ENCODE assay signal across 9 cellular contexts in the genomic region with DNA sequence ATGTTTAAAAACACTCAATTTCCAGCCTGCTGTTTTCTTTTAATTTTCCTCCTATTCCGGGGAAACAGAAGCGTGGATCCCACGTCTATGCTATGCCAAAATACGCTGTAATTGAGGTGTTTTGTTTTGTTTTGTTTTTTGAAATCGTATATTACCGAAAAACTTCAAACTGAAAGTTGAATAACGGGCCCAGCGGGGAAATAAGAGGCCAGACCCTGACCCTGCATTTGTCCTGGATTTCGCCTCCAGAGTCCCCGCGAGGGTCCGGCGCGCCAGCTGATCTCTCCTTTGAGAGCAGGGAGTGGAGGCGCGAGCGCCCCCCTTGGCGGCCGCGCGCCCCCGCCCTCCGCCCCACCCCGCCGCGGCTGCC. TPM values are rescaled to one million over a fixed set of nuclear protein-coding genes. Genes with fewer than 3 reads are reported as not detected.
DNase-seq lines count a peak whose midpoint lies in the region; ATAC-seq and TF ChIP-seq lines count a peak whose summit lies in the region.
"Had no signal": no experiment of that assay in that cellular context is flagged by ENCODE, and none has a peak within 500 bp of the region (broad histone marks: within the 10 kb centered on the region; RNA-seq: fewer than 3 reads in every experiment).

No MANE protein-coding gene starts in this region.

- H3K36me3 ChIP-seq in cardiac muscle cell (peaks cover 10% of the 10 kb centered on the region), mucosa of rectum (ENCODE audit: control insufficient read depth in 2 of 2, insufficient read depth in 2 of 2, low read length in 2 of 2) (peaks cover 0 to 8% of the 10 kb centered on the region in 2 donors), upper lobe of right lung (no peaks in the 10 kb centered on the region)

- H3K4me1 Mint-ChIP-seq in stimulated activated naive CD8-positive, alpha-beta T cell treated with anti-CD3 and anti-CD28 coated beads, Interleukin-15, amount 100 ng/mL, for 72 hours, result peaks cover 8% of the 10 kb centered on the region

- peak overlapping the region; percentile 49 for H3K4me3 ChIP-seq in cardiac muscle cell
- H3K4me3 ChIP-seq in choroid plexus epithelial cell (ENCODE audit: low read depth, low read length), result peak overlapping the region; percentile 73
- peak overlapping the region; percentile 45 to 69 for H3K4me3 ChIP-seq in mucosa of rectum (ENCODE audit: low read length in 2 of 2)
- H3K4me3 ChIP-seq in upper lobe of right lung, result peak overlapping the region; percentile 51

- H3K27me3 Mint-ChIP-seq in stimulated activated naive CD8-positive, alpha-beta T cell treated with anti-CD3 and anti-CD28 coated beads, Interleukin-15, amount 100 ng/mL, for 72 hours, result peaks cover 63% of the 10 kb centered on the region

- no peaks in the 10 kb centered on the region for H3K9me3 Mint-ChIP-seq in stimulated activated naive CD8-positive, alpha-beta T cell treated with anti-CD3 and anti-CD28 coated beads, Interleukin-15, amount 100 ng/mL, for 72 hours
- H3K9me3 Mint-ChIP-seq: activated naive CD4-positive, alpha-beta T cell treated with anti-CD3 and anti-CD28 coated beads for 36 hours had no signal

- H3K27ac Mint-ChIP-seq in stimulated activated naive CD8-positive, alpha-beta T cell treated with anti-CD3 and anti-CD28 coated beads, Interleukin-15, amount 100 ng/mL, for 72 hours, result no peak overlapping the region
- H3K27ac Mint-ChIP-seq: activated naive CD4-positive, alpha-beta T cell treated with anti-CD3 and anti-CD28 coated beads for 36 hours had no signal

- no peak for TF ChIP-seq CTCF in cardiac muscle cell (IDR thresholded peaks at IDR 0.05; ENCODE audit: low read depth, low read length)
- TF ChIP-seq CTCF in choroid plexus epithelial cell (conservative IDR thresholded peaks at IDR 0.05; ENCODE audit: low read depth, low read length), result no peak
- no peak for TF ChIP-seq CTCF in upper lobe of right lung (IDR thresholded peaks at IDR 0.05)

- H3K4me1 ChIP-seq in cardiac muscle cell (ENCODE audit: low read depth) (peaks cover 21% of the 10 kb centered on the region), mucosa of rectum (ENCODE audit: control insufficient read depth in 2 of 2, insufficient read depth in 2 of 2, low read length in 2 of 2) (peaks cover 10 to 20% of the 10 kb centered on the region in 2 donors), upper lobe of right lung (no peaks in the 10 kb centered on the region)

- no peaks in the 10 kb centered on the region for H3K27me3 ChIP-seq in cardiac muscle cell
- H3K27me3 ChIP-seq in mucosa of rectum (ENCODE audit: control insufficient read depth in 2 of 2, insufficient read depth in 2 of 2, low read length in 2 of 2), result peaks cover 0 to 2% of the 10 kb centered on the region in 2 donors
- no peaks in the 10 kb centered on the region for H3K27me3 ChIP-seq in upper lobe of right lung

- no peaks in the 10 kb centered on the region for H3K9me3 ChIP-seq in cardiac muscle cell (ENCODE audit: low read depth)
- H3K9me3 ChIP-seq in mucosa of rectum (ENCODE audit: control insufficient read depth in 2 of 2, low read length in 2 of 2), result no peaks in the 10 kb centered on the region
- H3K9me3 ChIP-seq in upper lobe of right lung, result no peaks in the 10 kb centered on the region

- peak overlapping the region in 1 of 2 donors; percentile 26 for H3K4me3 Mint-ChIP-seq in stimulated activated naive CD8-positive, alpha-beta T cell treated with anti-CD3 and anti-CD28 coated beads, Interleukin-15, amount 100 ng/mL, for 72 hours
- H3K4me3 Mint-ChIP-seq: activated naive CD4-positive, alpha-beta T cell treated with anti-CD3 and anti-CD28 coated beads for 36 hours had no signal

- no peak for DNase-seq in cardiac muscle cell (ENCODE audit: low read depth in 1 of 2, low spot score in 1 of 2)
- DNase-seq in cardiac septum (ENCODE audit: low spot score), result no peak
- peak; percentile 22 for DNase-seq in choroid plexus epithelial cell (ENCODE audit: low read depth)
- DNase-seq in upper lobe of right lung, result no peak
- no peak for DNase-seq in stimulated activated naive CD8-positive, alpha-beta T cell treated with anti-CD3 and anti-CD28 coated beads, Interleukin-15, amount 100 ng/mL, for 72 hours
- DNase-seq in DMS 273 (lab: John Stamatoyannopoulos, UW; ENCODE audit: unreplicated experiment), result no peak
- DNase-seq in NCI-H2029 treated with DMSO at 0.1 percent for 48 hours (lab: John Stamatoyannopoulos, UW), result no peak
- DNase-seq: activated naive CD4-positive, alpha-beta T cell treated with anti-CD3 and anti-CD28 coated beads for 36 hours had no signal

- intact Hi-C loops in cardiac septum (cut with DNase I) (loop anchor here (5.0 to 10.0 kb wide), 3 partner anchors 130 to 1095 kb away; no protein-coding TSS in a partner anchor), upper lobe of right lung (cut with DNase I) (no loop called here)

- H3K9ac ChIP-seq in mucosa of rectum (ENCODE audit: low read depth in 1 of 2, low read length in 2 of 2), result peak overlapping the region; percentile 18 to 43

- H3K27ac ChIP-seq in cardiac muscle cell, result peak overlapping the region; percentile 66
- peak overlapping the region; percentile 43 to 59 for H3K27ac ChIP-seq in mucosa of rectum (ENCODE audit: low read depth in 2 of 2, low read length in 2 of 2)
- H3K27ac ChIP-seq in upper lobe of right lung, result peak overlapping the region; percentile 14

- no peak for ATAC-seq in upper lobe of right lung
- ATAC-seq in stimulated activated naive CD8-positive, alpha-beta T cell treated with anti-CD3 and anti-CD28 coated beads, Interleukin-15, amount 100 ng/mL, for 72 hours, result no peak

RNA-seq across cellular contexts. Expression of gene BMP2, which starts 0.3 kb away (rescaled TPM):
- total RNA-seq in cardiac muscle cell (301 and 343 TPM in 2 replicates), cardiac septum (3.0 TPM), upper lobe of right lung (22.7 TPM)
- polyA plus RNA-seq in cardiac muscle cell, result 261 and 289 TPM in 2 replicates
- total RNA-seq: activated naive CD4-positive, alpha-beta T cell treated with anti-CD3 and anti-CD28 coated beads for 36 hours had no signal

Comparison
In these comparisons a context has a peak if more than half of its experiments do, and no peak if none do; other contexts are left out.
1. RNA of gene BMP2, which starts 0.3 kb away (total RNA-seq): 301 to 343 TPM in cardiac muscle cell; 22.7 TPM in upper lobe of right lung (single experiment) and 3.0 TPM in cardiac septum (single experiment); every median in the first group is over 10 times any median in the second.
2. H3K27ac ChIP-seq: peak in every context shown above with its lines; median percentile 66 in cardiac muscle cell; 51 in mucosa of rectum; 14 in upper lobe of right lung.
3. Peak in every context shown above with its lines, with median percentiles within 50 percentile points of each other: H3K4me3 ChIP-seq.